In the genomic region with DNA sequence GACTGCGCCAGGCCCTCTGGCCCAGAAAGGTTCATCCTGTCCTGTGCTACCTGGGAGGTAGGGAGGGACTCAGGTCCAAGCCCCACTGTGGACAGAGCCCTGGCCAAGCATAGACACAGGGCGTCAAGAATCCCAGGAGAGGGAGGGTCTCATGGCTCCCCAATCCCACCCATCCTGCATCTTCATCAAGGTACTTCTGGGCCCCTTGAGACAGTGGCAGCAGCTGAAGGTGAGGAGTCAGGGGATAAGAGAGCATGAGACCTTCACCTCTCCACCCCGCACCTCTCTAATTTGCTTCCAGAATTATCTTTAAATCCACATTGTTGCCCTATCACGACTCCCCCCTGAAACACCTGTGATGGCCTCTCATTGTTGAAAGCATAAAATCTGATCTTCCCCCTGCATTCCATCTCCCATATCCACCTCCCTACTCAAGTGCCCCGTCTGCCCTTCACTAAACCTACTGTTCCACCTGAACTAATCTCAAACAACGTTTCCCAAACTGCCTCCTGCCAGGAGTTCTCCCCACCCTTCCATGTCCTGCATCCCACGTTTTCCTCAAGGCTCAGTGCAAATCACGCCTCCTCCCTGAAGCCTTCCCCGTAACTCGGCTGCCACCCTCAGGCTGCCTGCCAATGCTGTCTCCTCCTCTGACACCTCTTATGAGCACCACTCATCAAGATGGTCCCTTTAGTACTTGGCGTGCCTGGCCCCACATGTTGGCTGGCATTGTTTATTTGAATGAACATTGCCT, we compare ENCODE assay signal across 2 cellular contexts.
TF ChIP-seq lines count a peak whose summit lies in the region.

No MANE protein-coding gene starts in this region.

TF ChIP-seq in GM23338, 12 proteins besides CTCF, POLR2A, EP300 and RAD21 (continues in another document):
- TF ChIP-seq NANOG (IDR thresholded peaks at IDR 0.05; ENCODE audit: borderline replicate concordance): no peak
- no peak for TF ChIP-seq EZH2 (IDR thresholded peaks at IDR 0.05; ENCODE audit: low read depth, unreplicated experiment)
- TF ChIP-seq STAT1 (IDR thresholded peaks at IDR 0.05; ENCODE audit: unreplicated experiment): no peak
- TF ChIP-seq, protein P1, sequence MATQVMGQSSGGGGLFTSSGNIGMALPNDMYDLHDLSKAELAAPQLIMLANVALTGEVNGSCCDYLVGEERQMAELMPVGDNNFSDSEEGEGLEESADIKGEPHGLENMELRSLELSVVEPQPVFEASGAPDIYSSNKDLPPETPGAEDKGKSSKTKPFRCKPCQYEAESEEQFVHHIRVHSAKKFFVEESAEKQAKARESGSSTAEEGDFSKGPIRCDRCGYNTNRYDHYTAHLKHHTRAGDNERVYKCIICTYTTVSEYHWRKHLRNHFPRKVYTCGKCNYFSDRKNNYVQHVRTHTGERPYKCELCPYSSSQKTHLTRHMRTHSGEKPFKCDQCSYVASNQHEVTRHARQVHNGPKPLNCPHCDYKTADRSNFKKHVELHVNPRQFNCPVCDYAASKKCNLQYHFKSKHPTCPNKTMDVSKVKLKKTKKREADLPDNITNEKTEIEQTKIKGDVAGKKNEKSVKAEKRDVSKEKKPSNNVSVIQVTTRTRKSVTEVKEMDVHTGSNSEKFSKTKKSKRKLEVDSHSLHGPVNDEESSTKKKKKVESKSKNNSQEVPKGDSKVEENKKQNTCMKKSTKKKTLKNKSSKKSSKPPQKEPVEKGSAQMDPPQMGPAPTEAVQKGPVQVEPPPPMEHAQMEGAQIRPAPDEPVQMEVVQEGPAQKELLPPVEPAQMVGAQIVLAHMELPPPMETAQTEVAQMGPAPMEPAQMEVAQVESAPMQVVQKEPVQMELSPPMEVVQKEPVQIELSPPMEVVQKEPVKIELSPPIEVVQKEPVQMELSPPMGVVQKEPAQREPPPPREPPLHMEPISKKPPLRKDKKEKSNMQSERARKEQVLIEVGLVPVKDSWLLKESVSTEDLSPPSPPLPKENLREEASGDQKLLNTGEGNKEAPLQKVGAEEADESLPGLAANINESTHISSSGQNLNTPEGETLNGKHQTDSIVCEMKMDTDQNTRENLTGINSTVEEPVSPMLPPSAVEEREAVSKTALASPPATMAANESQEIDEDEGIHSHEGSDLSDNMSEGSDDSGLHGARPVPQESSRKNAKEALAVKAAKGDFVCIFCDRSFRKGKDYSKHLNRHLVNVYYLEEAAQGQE (IDR thresholded peaks at IDR 0.05; ENCODE audit: unreplicated experiment): no peak
- TF ChIP-seq CREB1 (CRISPR knock-in tag; IDR thresholded peaks at IDR 0.05; ENCODE audit: low read depth): no peak
- TF ChIP-seq, protein P2, sequence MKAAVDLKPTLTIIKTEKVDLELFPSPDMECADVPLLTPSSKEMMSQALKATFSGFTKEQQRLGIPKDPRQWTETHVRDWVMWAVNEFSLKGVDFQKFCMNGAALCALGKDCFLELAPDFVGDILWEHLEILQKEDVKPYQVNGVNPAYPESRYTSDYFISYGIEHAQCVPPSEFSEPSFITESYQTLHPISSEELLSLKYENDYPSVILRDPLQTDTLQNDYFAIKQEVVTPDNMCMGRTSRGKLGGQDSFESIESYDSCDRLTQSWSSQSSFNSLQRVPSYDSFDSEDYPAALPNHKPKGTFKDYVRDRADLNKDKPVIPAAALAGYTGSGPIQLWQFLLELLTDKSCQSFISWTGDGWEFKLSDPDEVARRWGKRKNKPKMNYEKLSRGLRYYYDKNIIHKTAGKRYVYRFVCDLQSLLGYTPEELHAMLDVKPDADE (IDR thresholded peaks at IDR 0.05): no peak
- TF ChIP-seq, protein P3, sequence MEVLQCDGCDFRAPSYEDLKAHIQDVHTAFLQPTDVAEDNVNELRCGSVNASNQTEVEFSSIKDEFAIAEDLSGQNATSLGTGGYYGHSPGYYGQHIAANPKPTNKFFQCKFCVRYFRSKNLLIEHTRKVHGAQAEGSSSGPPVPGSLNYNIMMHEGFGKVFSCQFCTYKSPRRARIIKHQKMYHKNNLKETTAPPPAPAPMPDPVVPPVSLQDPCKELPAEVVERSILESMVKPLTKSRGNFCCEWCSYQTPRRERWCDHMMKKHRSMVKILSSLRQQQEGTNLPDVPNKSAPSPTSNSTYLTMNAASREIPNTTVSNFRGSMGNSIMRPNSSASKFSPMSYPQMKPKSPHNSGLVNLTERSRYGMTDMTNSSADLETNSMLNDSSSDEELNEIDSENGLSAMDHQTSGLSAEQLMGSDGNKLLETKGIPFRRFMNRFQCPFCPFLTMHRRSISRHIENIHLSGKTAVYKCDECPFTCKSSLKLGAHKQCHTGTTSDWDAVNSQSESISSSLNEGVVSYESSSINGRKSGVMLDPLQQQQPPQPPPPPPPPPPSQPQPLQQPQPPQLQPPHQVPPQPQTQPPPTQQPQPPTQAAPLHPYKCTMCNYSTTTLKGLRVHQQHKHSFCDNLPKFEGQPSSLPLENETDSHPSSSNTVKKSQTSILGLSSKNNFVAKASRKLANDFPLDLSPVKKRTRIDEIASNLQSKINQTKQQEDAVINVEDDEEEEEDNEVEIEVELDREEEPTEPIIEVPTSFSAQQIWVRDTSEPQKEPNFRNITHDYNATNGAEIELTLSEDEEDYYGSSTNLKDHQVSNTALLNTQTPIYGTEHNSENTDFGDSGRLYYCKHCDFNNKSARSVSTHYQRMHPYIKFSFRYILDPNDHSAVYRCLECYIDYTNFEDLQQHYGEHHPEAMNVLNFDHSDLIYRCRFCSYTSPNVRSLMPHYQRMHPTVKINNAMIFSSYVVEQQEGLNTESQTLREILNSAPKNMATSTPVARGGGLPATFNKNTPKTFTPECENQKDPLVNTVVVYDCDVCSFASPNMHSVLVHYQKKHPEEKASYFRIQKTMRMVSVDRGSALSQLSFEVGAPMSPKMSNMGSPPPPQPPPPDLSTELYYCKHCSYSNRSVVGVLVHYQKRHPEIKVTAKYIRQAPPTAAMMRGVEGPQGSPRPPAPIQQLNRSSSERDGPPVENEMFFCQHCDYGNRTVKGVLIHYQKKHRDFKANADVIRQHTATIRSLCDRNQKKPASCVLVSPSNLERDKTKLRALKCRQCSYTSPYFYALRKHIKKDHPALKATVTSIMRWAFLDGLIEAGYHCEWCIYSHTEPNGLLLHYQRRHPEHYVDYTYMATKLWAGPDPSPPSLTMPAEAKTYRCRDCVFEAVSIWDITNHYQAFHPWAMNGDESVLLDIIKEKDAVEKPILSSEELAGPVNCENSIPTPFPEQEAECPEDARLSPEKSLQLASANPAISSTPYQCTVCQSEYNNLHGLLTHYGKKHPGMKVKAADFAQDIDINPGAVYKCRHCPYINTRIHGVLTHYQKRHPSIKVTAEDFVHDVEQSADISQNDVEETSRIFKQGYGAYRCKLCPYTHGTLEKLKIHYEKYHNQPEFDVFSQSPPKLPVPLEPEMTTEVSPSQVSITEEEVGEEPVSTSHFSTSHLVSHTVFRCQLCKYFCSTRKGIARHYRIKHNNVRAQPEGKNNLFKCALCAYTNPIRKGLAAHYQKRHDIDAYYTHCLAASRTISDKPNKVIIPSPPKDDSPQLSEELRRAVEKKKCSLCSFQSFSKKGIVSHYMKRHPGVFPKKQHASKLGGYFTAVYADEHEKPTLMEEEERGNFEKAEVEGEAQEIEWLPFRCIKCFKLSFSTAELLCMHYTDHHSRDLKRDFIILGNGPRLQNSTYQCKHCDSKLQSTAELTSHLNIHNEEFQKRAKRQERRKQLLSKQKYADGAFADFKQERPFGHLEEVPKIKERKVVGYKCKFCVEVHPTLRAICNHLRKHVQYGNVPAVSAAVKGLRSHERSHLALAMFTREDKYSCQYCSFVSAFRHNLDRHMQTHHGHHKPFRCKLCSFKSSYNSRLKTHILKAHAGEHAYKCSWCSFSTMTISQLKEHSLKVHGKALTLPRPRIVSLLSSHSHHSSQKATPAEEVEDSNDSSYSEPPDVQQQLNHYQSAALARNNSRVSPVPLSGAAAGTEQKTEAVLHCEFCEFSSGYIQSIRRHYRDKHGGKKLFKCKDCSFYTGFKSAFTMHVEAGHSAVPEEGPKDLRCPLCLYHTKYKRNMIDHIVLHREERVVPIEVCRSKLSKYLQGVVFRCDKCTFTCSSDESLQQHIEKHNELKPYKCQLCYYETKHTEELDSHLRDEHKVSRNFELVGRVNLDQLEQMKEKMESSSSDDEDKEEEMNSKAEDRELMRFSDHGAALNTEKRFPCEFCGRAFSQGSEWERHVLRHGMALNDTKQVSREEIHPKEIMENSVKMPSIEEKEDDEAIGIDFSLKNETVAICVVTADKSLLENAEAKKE (CRISPR knock-in tag; IDR thresholded peaks at IDR 0.05): no peak

TF ChIP-seq in H1, 55 proteins besides CTCF, POLR2A, EP300 and RAD21:
- TF ChIP-seq, protein P4, sequence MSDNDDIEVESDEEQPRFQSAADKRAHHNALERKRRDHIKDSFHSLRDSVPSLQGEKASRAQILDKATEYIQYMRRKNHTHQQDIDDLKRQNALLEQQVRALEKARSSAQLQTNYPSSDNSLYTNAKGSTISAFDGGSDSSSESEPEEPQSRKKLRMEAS (IDR thresholded peaks at IDR 0.05): peak; percentile 37; the same call in 1 of the 2 replicates
- no peak for TF ChIP-seq GTF2F1 (IDR thresholded peaks at IDR 0.05; ENCODE audit: borderline replicate concordance, low read depth, low read length)
